Comparison of ENCODE assay signal across 15 cellular contexts in genomic region chr3:105883798-105884377, GRCh38. TPM values are rescaled to one million over a fixed set of nuclear protein-coding genes. Genes with fewer than 3 reads are reported as not detected.
A peak's percentile ranks its signal among the peaks of the same experiment; 100 is the strongest.
DNase-seq lines count a peak whose midpoint lies in the region; ATAC-seq, FAIRE-seq and TF ChIP-seq lines count a peak whose summit lies in the region.
"Had no signal": no experiment of that assay in that cellular context is flagged by ENCODE, and none has a peak within 500 bp of the region (broad histone marks: within the 10 kb centered on the region; RNA-seq: fewer than 3 reads in every experiment).

No MANE protein-coding gene starts in this region.

- H2AFZ ChIP-seq in OCI-LY7 (ENCODE audit: low read length) (peak overlapping the region; percentile 97), trophoblast cell (ENCODE audit: insufficient read depth, low read length, poor library complexity) (no peak overlapping the region)

- no peaks in the 10 kb centered on the region for H4K20me1 ChIP-seq in OCI-LY7 (ENCODE audit: insufficient read depth, low read length)

- no peak overlapping the region for H3K27ac ChIP-seq in OCI-LY7 (ENCODE audit: low read depth, low read length, poor library complexity, severe bottlenecking)
- H3K27ac ChIP-seq in trophoblast cell (ENCODE audit: low read depth, low read length) = peak overlapping the region; percentile 81
- H3K27ac ChIP-seq in kidney (ENCODE audit: low read depth in 2 of 2, low read length in 2 of 2) = no peak overlapping the region
- H3K27ac ChIP-seq: transverse colon had no signal

- H3K9me3 ChIP-seq in OCI-LY7 (ENCODE audit: low read length) = no peaks in the 10 kb centered on the region
- H3K9me3 ChIP-seq in trophoblast cell (ENCODE audit: insufficient read depth, low read depth, low read length) = no peaks in the 10 kb centered on the region
- H3K9me3 ChIP-seq in kidney (ENCODE audit: control insufficient read depth in 1 of 2, low read length in 2 of 2) = no peaks in the 10 kb centered on the region
- H3K9me3 ChIP-seq: transverse colon had no signal

- peaks cover 2% of the 10 kb centered on the region for H3K36me3 Mint-ChIP-seq in activated naive CD8-positive, alpha-beta T cell
- H3K36me3 Mint-ChIP-seq in activated naive CD8-positive, alpha-beta T cell treated with anti-CD3 and anti-CD28 coated beads, Interleukin-2, amount 50 U/mL, for 24 hours (ENCODE audit: low read depth) = no peaks in the 10 kb centered on the region
- H3K36me3 Mint-ChIP-seq in effector memory CD8-positive, alpha-beta T cell (ENCODE audit: insufficient read depth) = no peaks in the 10 kb centered on the region

- no peak for FAIRE-seq in kidney (lab: Jason Lieb, UNC)

- no peak for DNase-seq in activated naive CD8-positive, alpha-beta T cell treated with anti-CD3 and anti-CD28 coated beads, Interleukin-2, amount 50 U/mL, for 24 hours
- no peak for DNase-seq in OCI-LY7 (ENCODE audit: low spot score)
- no peak for DNase-seq in effector memory CD8-positive, alpha-beta T cell
- DNase-seq in trophoblast cell = peak; percentile 57 to 91
- no peak for DNase-seq in NCI-H345 (lab: John Stamatoyannopoulos, UW)
- DNase-seq in DMS114 treated with DMSO at 0.1 percent for 48 hours (lab: John Stamatoyannopoulos, UW; ENCODE audit: unreplicated experiment) = no peak
- no peak for DNase-seq in kidney
- DNase-seq: activated effector memory CD4-positive, alpha-beta T cell treated with anti-CD3 and anti-CD28 coated beads, Interleukin-2, amount 50 U/mL, for 16 hours; endodermal cell; HCEC 1CT; hypothalamus; NCI-H187 treated with DMSO at 0.1 percent for 48 hours; Right ventricle myocardium superior; transverse colon had no signal

- no peak overlapping the region for H3K4me2 ChIP-seq in OCI-LY7 (ENCODE audit: low read length)
- H3K4me2 ChIP-seq in trophoblast cell (ENCODE audit: low read length) = no peak overlapping the region

- H3K27ac Mint-ChIP-seq in activated naive CD8-positive, alpha-beta T cell = peak overlapping the region; percentile 18
- no peak overlapping the region for H3K27ac Mint-ChIP-seq in activated naive CD8-positive, alpha-beta T cell treated with anti-CD3 and anti-CD28 coated beads, Interleukin-2, amount 50 U/mL, for 24 hours
- H3K27ac Mint-ChIP-seq in effector memory CD8-positive, alpha-beta T cell = peak overlapping the region in 1 of 2 donors; percentile 93
- H3K27ac Mint-ChIP-seq: endodermal cell had no signal

- no peaks in the 10 kb centered on the region for H3K36me3 ChIP-seq in OCI-LY7 (ENCODE audit: insufficient read depth, low read length)
- no peaks in the 10 kb centered on the region for H3K36me3 ChIP-seq in trophoblast cell (ENCODE audit: control insufficient read depth in 1 of 2, insufficient read depth in 2 of 2, low read length in 2 of 2)
- H3K36me3 ChIP-seq in kidney (ENCODE audit: control insufficient read depth in 1 of 2, insufficient read depth in 2 of 2, low read length in 2 of 2) = no peaks in the 10 kb centered on the region
- H3K36me3 ChIP-seq: transverse colon had no signal

- no peaks in the 10 kb centered on the region for H3K79me2 ChIP-seq in OCI-LY7 (ENCODE audit: insufficient read depth, low read depth, low read length)
- H3K79me2 ChIP-seq in trophoblast cell (ENCODE audit: control insufficient read depth, insufficient read depth, low read length, poor library complexity) = no peaks in the 10 kb centered on the region

- no peaks in the 10 kb centered on the region for H3K9me3 Mint-ChIP-seq in activated naive CD8-positive, alpha-beta T cell (ENCODE audit: low read depth)
- no peaks in the 10 kb centered on the region for H3K9me3 Mint-ChIP-seq in activated naive CD8-positive, alpha-beta T cell treated with anti-CD3 and anti-CD28 coated beads, Interleukin-2, amount 50 U/mL, for 24 hours
- no peaks in the 10 kb centered on the region for H3K9me3 Mint-ChIP-seq in effector memory CD8-positive, alpha-beta T cell

- H3K27me3 Mint-ChIP-seq in activated naive CD8-positive, alpha-beta T cell = no peaks in the 10 kb centered on the region
- no peaks in the 10 kb centered on the region for H3K27me3 Mint-ChIP-seq in activated naive CD8-positive, alpha-beta T cell treated with anti-CD3 and anti-CD28 coated beads, Interleukin-2, amount 50 U/mL, for 24 hours
- H3K27me3 Mint-ChIP-seq in effector memory CD8-positive, alpha-beta T cell = no peaks in the 10 kb centered on the region

- peaks cover 15% of the 10 kb centered on the region for H3K4me1 ChIP-seq in OCI-LY7 (ENCODE audit: insufficient read depth, low read length, poor library complexity, severe bottlenecking)
- H3K4me1 ChIP-seq in trophoblast cell (ENCODE audit: control insufficient read depth in 1 of 2, insufficient read depth in 2 of 2, low read length in 2 of 2) = peaks cover 2 to 6% of the 10 kb centered on the region in 2 experiments
- no peaks in the 10 kb centered on the region for H3K4me1 ChIP-seq in kidney (ENCODE audit: control insufficient read depth in 1 of 2, insufficient read depth in 1 of 2, low read depth in 1 of 2, low read length in 2 of 2)
- H3K4me1 ChIP-seq: transverse colon had no signal

- no peaks in the 10 kb centered on the region for H3K27me3 ChIP-seq in trophoblast cell (ENCODE audit: insufficient read depth, low read length)
- H3K27me3 ChIP-seq: transverse colon had no signal

- TF ChIP-seq CTCF in OCI-LY7 (conservative IDR thresholded peaks at IDR 0.05; ENCODE audit: low read length) = no peak
- no peak for TF ChIP-seq CTCF in kidney (IDR thresholded peaks at IDR 0.05; ENCODE audit: borderline replicate concordance, extremely low read depth, insufficient read depth)

- H3K14ac ChIP-seq in trophoblast cell (ENCODE audit: low read length) = no peak overlapping the region

- BruUV-seq in OCI-LY7 (replicated peaks; lab: Mats Ljungman, UMichigan) = no TSS peak

- no CpG with 5 or more reads among the region's 1 CpG for WGBS in trophoblast cell (ENCODE audit: extremely low coverage, insufficient coverage, insufficient read length)

- no peak for ATAC-seq in activated naive CD8-positive, alpha-beta T cell treated with anti-CD3 and anti-CD28 coated beads, Interleukin-2, amount 50 U/mL, for 24 hours
- ATAC-seq in effector memory CD8-positive, alpha-beta T cell (replicated peaks) = no peak

- H3K9me2 ChIP-seq in OCI-LY7 (ENCODE audit: insufficient read depth, low read length) = no peaks in the 10 kb centered on the region

- H3K4me1 Mint-ChIP-seq in activated naive CD8-positive, alpha-beta T cell (ENCODE audit: low read depth) = peaks cover 18% of the 10 kb centered on the region
- H3K4me1 Mint-ChIP-seq in activated naive CD8-positive, alpha-beta T cell treated with anti-CD3 and anti-CD28 coated beads, Interleukin-2, amount 50 U/mL, for 24 hours = peaks cover 28% of the 10 kb centered on the region
- peaks cover 8 to 15% of the 10 kb centered on the region in 2 donors for H3K4me1 Mint-ChIP-seq in effector memory CD8-positive, alpha-beta T cell (ENCODE audit: low read depth in 2 of 2)

- CTCF ChIA-PET in OCI-LY7 (lab: Charles Lee; ENCODE audit: unreplicated experiment) = interaction anchor here (0.5 kb wide), 1 partner anchor 384 kb away, joined by 3 read pairs; no protein-coding TSS in a partner anchor

- no peak overlapping the region for H2BK12ac ChIP-seq in trophoblast cell (ENCODE audit: low read length)

- H3K18ac ChIP-seq in trophoblast cell (ENCODE audit: low read length) = no peak overlapping the region

- no peak overlapping the region for H3K9ac ChIP-seq in trophoblast cell (ENCODE audit: low read length)
- no peak overlapping the region for H3K9ac ChIP-seq in kidney (ENCODE audit: low read length in 2 of 2)

- H4K12ac ChIP-seq in trophoblast cell (ENCODE audit: low read depth, low read length) = no peak overlapping the region

- H4K8ac ChIP-seq in trophoblast cell (ENCODE audit: low read depth, low read length) = no peak overlapping the region

- POLR2A ChIA-PET in OCI-LY7 (lab: Charles Lee) = interaction anchor here (0.6 to 6.7 kb wide), 8 partner anchors 13 to 434 kb away, joined by 3 to 54 read pairs (median 4); partner anchors contain the start of gene CBLB

- intact Hi-C loops in OCI-LY7 (cut with micrococcal nuclease; ENCODE audit: unreplicated experiment) = no loop called here
- intact Hi-C loops in kidney (cut with DNase I) = no loop called here

- H3K4me3 ChIP-seq in OCI-LY7 (ENCODE audit: low read depth, low read length, poor library complexity, severe bottlenecking) (no peak overlapping the region), trophoblast cell (ENCODE audit: low read depth, low read length) (no peak overlapping the region), kidney (ENCODE audit: low read length in 2 of 2) (no peak overlapping the region)

- no peak overlapping the region for H2AK5ac ChIP-seq in trophoblast cell (ENCODE audit: low read length)

- H3K4me3 Mint-ChIP-seq in activated naive CD8-positive, alpha-beta T cell = peak overlapping the region; percentile 88
- H3K4me3 Mint-ChIP-seq in activated naive CD8-positive, alpha-beta T cell treated with anti-CD3 and anti-CD28 coated beads, Interleukin-2, amount 50 U/mL, for 24 hours = no peak overlapping the region
- peak overlapping the region; percentile 78 to 83 for H3K4me3 Mint-ChIP-seq in effector memory CD8-positive, alpha-beta T cell

- no peak overlapping the region for H2BK5ac ChIP-seq in trophoblast cell (ENCODE audit: low read depth, low read length, poor library complexity)

- no peak overlapping the region for H4K91ac ChIP-seq in trophoblast cell (ENCODE audit: low read depth, low read length)

- no peaks in the 10 kb centered on the region for H3K79me1 ChIP-seq in trophoblast cell (ENCODE audit: low read length)

- no peak overlapping the region for H3K23ac ChIP-seq in trophoblast cell (ENCODE audit: low read length)

- H2BK120ac ChIP-seq in trophoblast cell (ENCODE audit: insufficient read depth, low read length, poor library complexity) = no peak overlapping the region

- no peak overlapping the region for H3K4ac ChIP-seq in trophoblast cell (ENCODE audit: low read depth, low read length)

RNA-seq across cellular contexts. Expression of gene CBLB, which starts 15.1 kb away (rescaled TPM):
- total RNA-seq in OCI-LY7 (2014; rRNA removed; shearing (Covaris generic)) = 24.5 and 57.7 TPM in 2 replicates
- total RNA-seq in OCI-LY7 (2022) (38.5 and 51.6 TPM in 2 replicates), kidney (48.4 TPM)
- 244 and 249 TPM in 2 replicates for polyA plus RNA-seq in trophoblast cell (2013)
- 7.7 TPM for polyA plus RNA-seq in kidney (ENCODE audit: insufficient read depth, low read depth, low replicate concordance)

Comparison
In these comparisons a context has a peak if more than half of its experiments do, and no peak if none do; other contexts are left out.
1. DNase-seq: peak in trophoblast cell (2 of 2); none in activated naive CD8-positive, alpha-beta T cell treated with anti-CD3 and anti-CD28 coated beads, Interleukin-2, amount 50 U/mL, for 24 hours (single experiment), OCI-LY7 (single experiment), effector memory CD8-positive, alpha-beta T cell (0 of 3), NCI-H345 (single experiment), DMS114 treated with DMSO at 0.1 percent for 48 hours (single experiment) and kidney (single experiment).